16 cellular contexts compared by ENCODE assay signal in the genomic region with DNA sequence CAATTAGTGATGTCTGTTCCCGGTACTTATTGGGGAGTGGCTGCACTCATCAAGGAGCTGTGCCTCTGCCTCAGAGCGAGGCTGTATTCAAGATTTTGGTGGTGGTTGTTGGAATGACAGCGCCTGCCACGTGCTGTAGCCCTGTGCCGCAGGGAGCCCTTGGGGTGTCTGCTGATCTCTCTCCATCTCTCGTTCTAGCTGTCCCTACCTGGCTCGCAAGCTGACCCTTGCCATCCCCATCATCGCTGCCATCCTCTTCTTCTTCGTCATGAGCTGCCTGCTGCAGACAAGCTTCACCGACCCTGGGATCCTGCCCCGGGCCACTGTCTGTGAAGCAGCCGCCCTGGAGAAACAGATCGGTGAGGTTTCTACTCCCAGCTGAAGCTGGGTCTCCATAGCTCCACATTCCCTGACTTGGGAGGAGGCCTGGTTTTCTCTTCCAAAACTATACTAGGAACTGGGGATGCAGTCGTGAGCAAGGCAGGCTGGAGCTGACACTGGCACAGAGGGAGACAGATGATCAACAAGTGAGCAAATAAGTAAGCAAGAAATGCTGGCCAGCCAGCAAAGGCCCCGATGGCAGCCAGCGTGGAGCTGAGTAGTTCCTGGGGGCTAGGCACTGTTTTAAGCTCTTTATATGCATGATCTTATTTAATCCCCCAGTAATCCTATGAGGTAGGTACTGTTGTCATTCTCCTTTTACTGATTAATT. TPM values are rescaled to one million over a fixed set of nuclear protein-coding genes. Genes with fewer than 3 reads are reported as not detected.
DNase-seq lines count a peak whose midpoint lies in the region; ATAC-seq and TF ChIP-seq lines count a peak whose summit lies in the region.
"Had no signal": no experiment of that assay in that cellular context is flagged by ENCODE, and none has a peak within 500 bp of the region (broad histone marks: within the 10 kb centered on the region; RNA-seq: fewer than 3 reads in every experiment).

No MANE protein-coding gene starts in this region.

- POLR2A ChIA-PET in HCT116 (lab: Charles Lee), result interaction anchor here (0.5 to 1.5 kb wide), 2 partner anchors 17 to 192 kb away, joined by 3 read pairs; no protein-coding TSS in a partner anchor

- no peak overlapping the region for H3K18ac ChIP-seq in mesenchymal stem cell (ENCODE audit: low read depth in 1 of 2, low read length in 2 of 2)

- no TSS peak for BruUV-seq in HCT116 (replicated peaks; lab: Mats Ljungman, UMichigan)

- H2BK12ac ChIP-seq in mesenchymal stem cell (ENCODE audit: low read length in 2 of 2), result no peak overlapping the region

- peaks cover 48% of the 10 kb centered on the region for H3K79me2 ChIP-seq in HCT116 (ENCODE audit: insufficient read depth, low read length)
- H3K79me2 ChIP-seq: parathyroid adenoma had no signal

- no peak for TF ChIP-seq RAD21 in HCT116 (IDR thresholded peaks at IDR 0.05; ENCODE audit: low read depth)

- peak; percentile 34; the same call in 1 of the 2 replicates for ATAC-seq in HCT116
- no peak for ATAC-seq in HG02759 (IDR thresholded peaks at IDR 0.05; ENCODE audit: unreplicated experiment)
- no peak for ATAC-seq in HG03432 (IDR thresholded peaks at IDR 0.05; ENCODE audit: unreplicated experiment)
- ATAC-seq: heart left ventricle, Panc1 had no signal

- no peaks in the 10 kb centered on the region for H3K9me3 ChIP-seq in BLaER1 treated with 17β-estradiol and CSF1 and Interleukin-3, amounts not matched to agents 10 nM and 100 nM (replicated peaks in 1 of 11)
- H3K9me3 ChIP-seq in HCT116 (ENCODE audit: control insufficient read depth in 1 of 2, insufficient read depth in 1 of 2, low read depth in 1 of 2, low read length in 2 of 2) (no peaks in the 10 kb centered on the region), mesenchymal stem cell (ENCODE audit: control insufficient read depth, low read length) (no peaks in the 10 kb centered on the region)
- H3K9me3 ChIP-seq: heart left ventricle had no signal

- H3K27me3 ChIP-seq in BLaER1 treated with 17β-estradiol and CSF1 and Interleukin-3, amounts not matched to agents 10 nM and 100 nM, result no peaks in the 10 kb centered on the region
- H3K27me3 ChIP-seq in HCT116 (ENCODE audit: insufficient read depth, low read length) (no peaks in the 10 kb centered on the region), mesenchymal stem cell (ENCODE audit: control insufficient read depth in 1 of 2, insufficient read depth in 1 of 2, low read length in 2 of 2) (no peaks in the 10 kb centered on the region)
- H3K27me3 ChIP-seq: heart left ventricle had no signal

- H2BK15ac ChIP-seq in mesenchymal stem cell (ENCODE audit: low read depth, poor library complexity, severe bottlenecking), result peak overlapping the region; percentile 12

- H3K27ac Mint-ChIP-seq in activated T-helper 1 cell treated with anti-CD3 and anti-CD28 coated beads, Interleukin-12 subunit alpha, Interleukin-12 subunit beta, Interleukin-2, Interleukin-4 antibody, amounts not matched to agents 30 ng/mL and 10 ng/mL and 1 ng/mL, durations not matched to agents 14 hours and 24 hours and 36 hours, result peak overlapping the region; percentile 99

- peaks cover 56% of the 10 kb centered on the region for H3K36me3 Mint-ChIP-seq in activated T-helper 1 cell treated with anti-CD3 and anti-CD28 coated beads, Interleukin-12 subunit alpha, Interleukin-12 subunit beta, Interleukin-2, Interleukin-4 antibody, amounts not matched to agents 30 ng/mL and 10 ng/mL and 1 ng/mL, durations not matched to agents 14 hours and 24 hours and 36 hours (ENCODE audit: low read depth)

- H2BK5ac ChIP-seq in mesenchymal stem cell (ENCODE audit: low read depth, low read length, poor library complexity, severe bottlenecking), result no peak overlapping the region

- peak overlapping the region in 10 of 11 experiments; percentile 32 to 76 (median 62); a peak in 11 of 22 replicates for H3K9ac ChIP-seq in BLaER1 treated with 17β-estradiol and CSF1 and Interleukin-3, amounts not matched to agents 10 nM and 100 nM
- H3K9ac ChIP-seq in HCT116 (ENCODE audit: low read length), result no peak overlapping the region
- H3K9ac ChIP-seq in mesenchymal stem cell (ENCODE audit: low read length), result no peak overlapping the region
- H3K9ac ChIP-seq: parathyroid adenoma had no signal

- intact Hi-C loops in HCT116 (cut with micrococcal nuclease), result no loop called here
- intact Hi-C loops in activated T-helper 1 cell treated with anti-CD3 and anti-CD28 coated beads, Interleukin-12 subunit alpha, Interleukin-12 subunit beta, Interleukin-2, Interleukin-4 antibody, amounts not matched to agents 30 ng/mL and 10 ng/mL and 1 ng/mL, durations not matched to agents 14 hours and 24 hours and 36 hours (cut with micrococcal nuclease), result loop anchor here (2.0 kb wide), 2 partner anchors 134 to 250 kb away; no protein-coding TSS in a partner anchor

- H3K4me1 Mint-ChIP-seq in activated T-helper 1 cell treated with anti-CD3 and anti-CD28 coated beads, Interleukin-12 subunit alpha, Interleukin-12 subunit beta, Interleukin-2, Interleukin-4 antibody, amounts not matched to agents 30 ng/mL and 10 ng/mL and 1 ng/mL, durations not matched to agents 14 hours and 24 hours and 36 hours (ENCODE audit: low read depth), result peaks cover 76% of the 10 kb centered on the region

- H2AFZ ChIP-seq in HCT116 (ENCODE audit: low read depth, low read length, poor library complexity, severe bottlenecking) (no peak overlapping the region), mesenchymal stem cell (ENCODE audit: low read depth, low read length) (no peak overlapping the region)
- H2AFZ ChIP-seq: parathyroid adenoma had no signal

- no peaks in the 10 kb centered on the region for H3K9me3 Mint-ChIP-seq in activated T-helper 1 cell treated with anti-CD3 and anti-CD28 coated beads, Interleukin-12 subunit alpha, Interleukin-12 subunit beta, Interleukin-2, Interleukin-4 antibody, amounts not matched to agents 30 ng/mL and 10 ng/mL and 1 ng/mL, durations not matched to agents 14 hours and 24 hours and 36 hours

- no peaks in the 10 kb centered on the region for H3K27me3 Mint-ChIP-seq in activated T-helper 1 cell treated with anti-CD3 and anti-CD28 coated beads, Interleukin-12 subunit alpha, Interleukin-12 subunit beta, Interleukin-2, Interleukin-4 antibody, amounts not matched to agents 30 ng/mL and 10 ng/mL and 1 ng/mL, durations not matched to agents 14 hours and 24 hours and 36 hours (ENCODE audit: insufficient read depth)

- no peak overlapping the region for H3K4ac ChIP-seq in mesenchymal stem cell (ENCODE audit: low read depth in 1 of 2, low read length in 2 of 2)

- H3K9me2 ChIP-seq in HCT116 (ENCODE audit: insufficient read depth), result no peaks in the 10 kb centered on the region

- H4K91ac ChIP-seq in mesenchymal stem cell (ENCODE audit: low read length), result no peak overlapping the region

- no peak for TF ChIP-seq POLR2A in HCT116 (IDR thresholded peaks at IDR 0.05; ENCODE audit: borderline replicate concordance, extremely low read depth, insufficient read depth, insufficient read length)

- no peak overlapping the region for H4K8ac ChIP-seq in mesenchymal stem cell (ENCODE audit: low read length)

- H3K4me1 ChIP-seq in BLaER1 treated with 17β-estradiol and CSF1 and Interleukin-3, amounts not matched to agents 10 nM and 100 nM, result peaks cover 58 to 66% (median 63%) of the 10 kb centered on the region in 10 experiments
- H3K4me1 ChIP-seq in HCT116 (ENCODE audit: control insufficient read depth in 1 of 2, insufficient read depth in 2 of 2, low read length in 2 of 2) (peaks cover 6 to 20% of the 10 kb centered on the region in 2 experiments; a peak in 3 of 4 replicates), mesenchymal stem cell (ENCODE audit: control insufficient read depth, insufficient read depth, low read depth, low read length) (peaks cover 23% of the 10 kb centered on the region)
- H3K4me1 ChIP-seq: parathyroid adenoma had no signal

- peak overlapping the region in 5 of 11 experiments; percentile 14 to 82 (median 72); a peak in 5 of 22 replicates for H3K27ac ChIP-seq in BLaER1 treated with 17β-estradiol and CSF1 and Interleukin-3, amounts not matched to agents 10 nM and 100 nM
- H3K27ac ChIP-seq in HCT116 (ENCODE audit: low read depth, low read length) (no peak overlapping the region), mesenchymal stem cell (ENCODE audit: low read length, poor library complexity, severe bottlenecking) (no peak overlapping the region)
- H3K27ac ChIP-seq: parathyroid adenoma had no signal

- no peak overlapping the region for H3K4me3 ChIP-seq in BLaER1 treated with 17β-estradiol and CSF1 and Interleukin-3, amounts not matched to agents 10 nM and 100 nM
- H3K4me3 ChIP-seq in HCT116 (replicated peaks in 1 of 2; ENCODE audit: low read depth in 1 of 2, low read length in 2 of 2) (no peak overlapping the region), mesenchymal stem cell (ENCODE audit: insufficient read depth in 1 of 2, low read depth in 1 of 2, low read length in 2 of 2) (no peak overlapping the region)
- H3K4me3 ChIP-seq: lung had no signal

- 97% methylated on average over 16 of the region's 16 CpGs for WGBS in mesenchymal stem cell

- H3K23ac ChIP-seq in mesenchymal stem cell (ENCODE audit: low read length in 2 of 2), result no peak overlapping the region

- CTCF ChIA-PET in HCT116 (lab: Charles Lee), result interaction anchor here (1.1 kb wide), 1 partner anchor 23 kb away, joined by 4 read pairs; no protein-coding TSS in a partner anchor

- peaks cover 53 to 72% (median 62%) of the 10 kb centered on the region in 11 experiments for H3K36me3 ChIP-seq in BLaER1 treated with 17β-estradiol and CSF1 and Interleukin-3, amounts not matched to agents 10 nM and 100 nM
- H3K36me3 ChIP-seq in HCT116 (ENCODE audit: control insufficient read depth in 1 of 2, insufficient read depth in 2 of 2, low read length in 2 of 2) (peaks cover 35 to 47% of the 10 kb centered on the region in 2 experiments), mesenchymal stem cell (ENCODE audit: control insufficient read depth in 1 of 2, insufficient read depth in 2 of 2, low read depth in 1 of 2, low read length in 2 of 2) (peaks cover 42 to 48% of the 10 kb centered on the region in 2 experiments)

- H2AK5ac ChIP-seq in mesenchymal stem cell (ENCODE audit: low read length, severe bottlenecking), result no peak overlapping the region

- H3K79me1 ChIP-seq in mesenchymal stem cell (replicated peaks; ENCODE audit: low read length, poor library complexity, severe bottlenecking), result peaks cover 35% of the 10 kb centered on the region

- peak overlapping the region; percentile 75 for H3K4me3 Mint-ChIP-seq in activated T-helper 1 cell treated with anti-CD3 and anti-CD28 coated beads, Interleukin-12 subunit alpha, Interleukin-12 subunit beta, Interleukin-2, Interleukin-4 antibody, amounts not matched to agents 30 ng/mL and 10 ng/mL and 1 ng/mL, durations not matched to agents 14 hours and 24 hours and 36 hours

- DNase-seq in HCT116 (ENCODE audit: low read depth, low spot score) (no peak), mesenchymal stem cell (no peak), NCI-H2171 treated with DMSO at 0.1 percent for 48 hours (lab: John Stamatoyannopoulos, UW) (no peak), NCI-H2227 (lab: John Stamatoyannopoulos, UW; ENCODE audit: unreplicated experiment) (no peak)
- DNase-seq in activated T-helper 1 cell treated with anti-CD3 and anti-CD28 coated beads, Interleukin-12 subunit alpha, Interleukin-12 subunit beta, Interleukin-2, Interleukin-4 antibody, amounts not matched to agents 30 ng/mL and 10 ng/mL and 1 ng/mL, durations not matched to agents 14 hours and 24 hours and 36 hours (ENCODE audit: low spot score), result no peak
- DNase-seq: heart left ventricle; NCI-H2107; stimulated activated CD4-positive, alpha-beta T cell treated with anti-CD3 and anti-CD28 coated beads, Interleukin-2, amount 100 ng/mL, for 24 hours; stimulated activated naive CD4-positive, alpha-beta T cell had no signal

- no peak overlapping the region for H3K14ac ChIP-seq in mesenchymal stem cell (ENCODE audit: low read length in 2 of 2)

- TF ChIP-seq CTCF in HCT116 (IDR thresholded peaks at IDR 0.05 in 2 of 3, conservative IDR thresholded peaks at IDR 0.05 in 1 of 3; ENCODE audit: borderline replicate concordance in 1 of 3, insufficient read depth in 1 of 3, low read depth in 2 of 3, low read length in 2 of 3), result no peak

- H2BK120ac ChIP-seq in mesenchymal stem cell (ENCODE audit: low read depth, low read length), result no peak overlapping the region

- RAD21 ChIA-PET in HCT116 (lab: Charles Lee; ENCODE audit: low non-redundant PET in 1 of 2, low total read pairs in 2 of 2, uncharacterized antibody in 2 of 2, unreplicated experiment in 2 of 2), result interaction anchor here in 1 of 2 experiments (0.6 kb wide), 1 partner anchor 36 kb away, joined by 3 read pairs; no protein-coding TSS in a partner anchor

- H3K4me2 ChIP-seq in BLaER1 treated with 17β-estradiol and CSF1 and Interleukin-3, amounts not matched to agents 10 nM and 100 nM, result peak overlapping the region; percentile 60 to 92 (median 78); a peak in 17 of 22 replicates
- H3K4me2 ChIP-seq in HCT116 (ENCODE audit: low read length), result no peak overlapping the region
- no peak overlapping the region for H3K4me2 ChIP-seq in mesenchymal stem cell (ENCODE audit: low read length, poor library complexity, severe bottlenecking)

- H4K20me1 ChIP-seq in BLaER1 treated with 17β-estradiol and CSF1 and Interleukin-3, amounts not matched to agents 10 nM and 100 nM, result peaks cover 31 to 66% (median 57%) of the 10 kb centered on the region in 11 experiments; a peak in 19 of 22 replicates
- H4K20me1 ChIP-seq in HCT116 (ENCODE audit: insufficient read depth), result no peaks in the 10 kb centered on the region

RNA-seq across cellular contexts. Expression of a gene that starts 5.9 kb away (rescaled TPM):
- total RNA-seq in HCT116 (2021; ENCODE audit: unreplicated experiment), result 24.4 TPM
- polyA plus RNA-seq in HCT116 (2012), result 30.7 and 39.9 TPM in 2 replicates
- total RNA-seq in activated T-helper 1 cell treated with anti-CD3 and anti-CD28 coated beads, Interleukin-12 subunit alpha, Interleukin-12 subunit beta, Interleukin-2, Interleukin-4 antibody, amounts not matched to agents 30 ng/mL and 10 ng/mL and 1 ng/mL, durations not matched to agents 14 hours and 24 hours and 36 hours, result 87.3 and 94.4 TPM in 2 replicates
- polyA plus RNA-seq in mesenchymal stem cell (2013, experiment 1 of 2), result 24.7 TPM
- polyA plus RNA-seq in mesenchymal stem cell (2013, experiment 2 of 2), result 24.1 TPM

RNA-seq across cellular contexts. Expression of a gene that starts 30.5 kb away (rescaled TPM):
- 245 TPM for total RNA-seq in HCT116 (2021; ENCODE audit: unreplicated experiment)
- 354 and 441 TPM in 2 replicates for polyA plus RNA-seq in HCT116 (2012)
- 0.47 and 0.78 TPM in 2 replicates for total RNA-seq in activated T-helper 1 cell treated with anti-CD3 and anti-CD28 coated beads, Interleukin-12 subunit alpha, Interleukin-12 subunit beta, Interleukin-2, Interleukin-4 antibody, amounts not matched to agents 30 ng/mL and 10 ng/mL and 1 ng/mL, durations not matched to agents 14 hours and 24 hours and 36 hours
- 0.03 TPM for polyA plus RNA-seq in mesenchymal stem cell (2013, experiment 1 of 2)
- not detected for polyA plus RNA-seq in mesenchymal stem cell (2013, experiment 2 of 2)
- total RNA-seq: LHCN-M2 had no signal

RNA-seq across cellular contexts. Expression of a gene that starts 44.7 kb away (rescaled TPM):
- total RNA-seq in HCT116 (2021; ENCODE audit: unreplicated experiment), result 13.2 TPM
- 13.8 and 16.8 TPM in 2 replicates for polyA plus RNA-seq in HCT116 (2012)
- total RNA-seq in activated T-helper 1 cell treated with anti-CD3 and anti-CD28 coated beads, Interleukin-12 subunit alpha, Interleukin-12 subunit beta, Interleukin-2, Interleukin-4 antibody, amounts not matched to agents 30 ng/mL and 10 ng/mL and 1 ng/mL, durations not matched to agents 14 hours and 24 hours and 36 hours, result 18.5 and 22.6 TPM in 2 replicates
- 8.1 TPM for polyA plus RNA-seq in mesenchymal stem cell (2013, experiment 1 of 2)
- polyA plus RNA-seq in mesenchymal stem cell (2013, experiment 2 of 2), result 8.6 TPM

RNA-seq across cellular contexts. Expression of a gene that starts 57.7 kb away (rescaled TPM):
- 37.2 TPM for total RNA-seq in HCT116 (2021; ENCODE audit: unreplicated experiment)
- 42.0 and 42.9 TPM in 2 replicates for polyA plus RNA-seq in HCT116 (2012)
- total RNA-seq in activated T-helper 1 cell treated with anti-CD3 and anti-CD28 coated beads, Interleukin-12 subunit alpha, Interleukin-12 subunit beta, Interleukin-2, Interleukin-4 antibody, amounts not matched to agents 30 ng/mL and 10 ng/mL and 1 ng/mL, durations not matched to agents 14 hours and 24 hours and 36 hours, result 46.4 and 51.9 TPM in 2 replicates
- polyA plus RNA-seq in mesenchymal stem cell (2013, experiment 1 of 2), result 21.8 TPM
- polyA plus RNA-seq in mesenchymal stem cell (2013, experiment 2 of 2), result 21.8 TPM

Comparison
In these comparisons a context has a peak if more than half of its experiments do, and no peak if none do; other contexts are left out.
1. H3K4me2 ChIP-seq: peak in BLaER1 treated with 17β-estradiol and CSF1 and Interleukin-3, amounts not matched to agents 10 nM and 100 nM (11 of 11); none in HCT116 (single experiment) and mesenchymal stem cell (single experiment).
2. H3K9ac ChIP-seq: peak in BLaER1 treated with 17β-estradiol and CSF1 and Interleukin-3, amounts not matched to agents 10 nM and 100 nM (10 of 11); none in HCT116 (single experiment) and mesenchymal stem cell (single experiment).
3. RNA of a gene that starts 30.5 kb away (total RNA-seq): 245 TPM in HCT116 (single experiment); 0.47 to 0.78 TPM in activated T-helper 1 cell treated with anti-CD3 and anti-CD28 coated beads, Interleukin-12 subunit alpha, Interleukin-12 subunit beta, Interleukin-2, Interleukin-4 antibody, amounts not matched to agents 30 ng/mL and 10 ng/mL and 1 ng/mL, durations not matched to agents 14 hours and 24 hours and 36 hours; every median in the first group is over 100 times any median in the second.